ENCODE assay signal across 11 cellular contexts in the genomic region with DNA sequence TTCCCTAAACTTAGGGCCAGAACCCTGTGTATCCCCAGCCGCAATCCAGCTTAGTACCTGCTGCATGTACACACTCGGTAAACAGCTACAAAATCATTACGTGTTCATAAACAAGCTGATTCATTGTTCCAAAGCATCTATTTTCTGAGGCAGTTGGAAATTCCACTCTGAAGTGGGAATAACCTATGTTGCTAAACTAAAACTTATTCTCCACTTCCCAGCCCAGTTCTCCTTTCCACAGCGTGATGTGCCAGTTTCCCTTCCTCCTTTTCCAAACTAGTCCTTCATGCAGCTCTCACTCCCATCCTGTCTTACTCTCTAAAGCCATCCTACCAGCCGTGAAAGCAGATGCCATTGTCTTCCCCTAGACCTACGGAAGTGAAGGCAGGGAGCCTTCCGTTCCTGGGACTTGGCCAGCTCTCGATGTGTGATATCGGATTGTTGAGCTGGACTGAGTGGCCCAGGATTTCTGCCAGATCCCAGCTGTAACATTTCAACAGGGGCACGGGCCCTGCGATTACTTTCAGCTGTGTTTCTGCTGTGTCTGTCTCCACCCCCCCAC.
A peak's percentile ranks its signal among the peaks of the same experiment; 100 is the strongest.
DNase-seq lines count a peak whose midpoint lies in the region; ATAC-seq and TF ChIP-seq lines count a peak whose summit lies in the region.
"Had no signal": no experiment of that assay in that cellular context is flagged by ENCODE, and none has a peak within 500 bp of the region (broad histone marks: within the 10 kb centered on the region; RNA-seq: fewer than 3 reads in every experiment).

No MANE protein-coding gene starts in this region.

- H3K4me1 ChIP-seq in left ventricle myocardium inferior, result peaks cover 81% of the 10 kb centered on the region
- H3K4me1 ChIP-seq in psoas muscle, result peaks cover 75% of the 10 kb centered on the region
- no peaks in the 10 kb centered on the region for H3K4me1 ChIP-seq in BE2C
- peaks cover 8% of the 10 kb centered on the region for H3K4me1 ChIP-seq in effector memory CD4-positive, alpha-beta T cell (ENCODE audit: control insufficient read depth, insufficient read depth, low read length, poor library complexity, severe bottlenecking)

- intact Hi-C loops in left ventricle myocardium inferior (cut with micrococcal nuclease), result no loop called here
- intact Hi-C loops in psoas muscle (cut with DNase I), result loop anchor here in 1 of 2 donors (5.0 kb wide), 1 partner anchor 104 kb away; no protein-coding TSS in a partner anchor

- ATAC-seq in psoas muscle, result peak; percentile 59 to 85 (median 66)
- ATAC-seq: activated naive CD8-positive, alpha-beta T cell treated with anti-CD3 and anti-CD28 coated beads, Interleukin-2, amount 50 U/mL, for 24 hours had no signal

- H3K36me3 ChIP-seq in left ventricle myocardium inferior, result no peaks in the 10 kb centered on the region
- H3K36me3 ChIP-seq in psoas muscle (ENCODE audit: insufficient read depth in 1 of 2, low read depth in 1 of 2), result peaks cover 0 to 37% of the 10 kb centered on the region in 2 donors
- no peaks in the 10 kb centered on the region for H3K36me3 ChIP-seq in BE2C
- H3K36me3 ChIP-seq in effector memory CD4-positive, alpha-beta T cell (ENCODE audit: control insufficient read depth, insufficient read depth, low read length), result no peaks in the 10 kb centered on the region

- H3K27ac ChIP-seq in left ventricle myocardium inferior (replicated peaks) (peak overlapping the region; percentile 81), psoas muscle (peak overlapping the region; percentile 64)
- H3K27ac ChIP-seq in effector memory CD4-positive, alpha-beta T cell (ENCODE audit: insufficient read depth, low read length, poor library complexity, severe bottlenecking), result no peak overlapping the region

- 16 to 19% (median 17%) methylated on average over 11 of the region's 11 CpGs for WGBS in psoas muscle, 3 donors

- peak overlapping the region; percentile 28 for H3K4me3 ChIP-seq in left ventricle myocardium inferior
- no peak overlapping the region for H3K4me3 ChIP-seq in psoas muscle
- H3K4me3 ChIP-seq in BE2C (ENCODE audit: low read depth, low read length), result no peak overlapping the region
- no peak overlapping the region for H3K4me3 ChIP-seq in effector memory CD4-positive, alpha-beta T cell (ENCODE audit: insufficient read depth, low read depth, low read length, poor library complexity, severe bottlenecking)

- TF ChIP-seq CTCF in left ventricle myocardium inferior (IDR thresholded peaks at IDR 0.05; ENCODE audit: borderline replicate concordance) (no peak), psoas muscle (IDR thresholded peaks at IDR 0.05) (no peak), BE2C (IDR thresholded peaks at IDR 0.05; ENCODE audit: low read depth, low read length) (no peak)

- H3K27me3 ChIP-seq in left ventricle myocardium inferior (ENCODE audit: low read depth) (no peaks in the 10 kb centered on the region), psoas muscle (ENCODE audit: insufficient read depth in 3 of 3, low read length in 2 of 3) (no peaks in the 10 kb centered on the region), BE2C (peaks cover 3% of the 10 kb centered on the region)
- no peaks in the 10 kb centered on the region for H3K27me3 ChIP-seq in effector memory CD4-positive, alpha-beta T cell (replicated peaks; ENCODE audit: control insufficient read depth, insufficient read depth, low read length, poor library complexity, severe bottlenecking)

- DNase-seq in ELR (ENCODE audit: low read depth) (peak; percentile 67), astrocyte of the hippocampus (ENCODE audit: low read depth, low spot score) (peak; percentile 83), left ventricle myocardium inferior (peak; percentile 84), psoas muscle (peak; percentile 52 to 81), SW 1271 (lab: John Stamatoyannopoulos, UW) (no peak), RPMI8226 (no peak), BE2C (no peak)
- DNase-seq in effector memory CD4-positive, alpha-beta T cell, result no peak
- DNase-seq: activated naive CD8-positive, alpha-beta T cell treated with anti-CD3 and anti-CD28 coated beads, Interleukin-2, amount 50 U/mL, for 24 hours; GOT3; midbrain had no signal

- H3K9me3 ChIP-seq in left ventricle myocardium inferior (replicated peaks) (no peaks in the 10 kb centered on the region), psoas muscle (no peaks in the 10 kb centered on the region), BE2C (no peaks in the 10 kb centered on the region)
- no peaks in the 10 kb centered on the region for H3K9me3 ChIP-seq in effector memory CD4-positive, alpha-beta T cell (ENCODE audit: control insufficient read depth, low read length)

Comparison
In these comparisons a context has a peak if more than half of its experiments do, and no peak if none do; other contexts are left out.
1. DNase-seq: peak in ELR (single experiment), astrocyte of the hippocampus (single experiment), left ventricle myocardium inferior (single experiment) and psoas muscle (2 of 2); none in SW 1271 (0 of 2), RPMI8226 (single experiment), BE2C (single experiment) and effector memory CD4-positive, alpha-beta T cell (0 of 3).